ENCODE assay signal across 1 cellular context in the genomic region with DNA sequence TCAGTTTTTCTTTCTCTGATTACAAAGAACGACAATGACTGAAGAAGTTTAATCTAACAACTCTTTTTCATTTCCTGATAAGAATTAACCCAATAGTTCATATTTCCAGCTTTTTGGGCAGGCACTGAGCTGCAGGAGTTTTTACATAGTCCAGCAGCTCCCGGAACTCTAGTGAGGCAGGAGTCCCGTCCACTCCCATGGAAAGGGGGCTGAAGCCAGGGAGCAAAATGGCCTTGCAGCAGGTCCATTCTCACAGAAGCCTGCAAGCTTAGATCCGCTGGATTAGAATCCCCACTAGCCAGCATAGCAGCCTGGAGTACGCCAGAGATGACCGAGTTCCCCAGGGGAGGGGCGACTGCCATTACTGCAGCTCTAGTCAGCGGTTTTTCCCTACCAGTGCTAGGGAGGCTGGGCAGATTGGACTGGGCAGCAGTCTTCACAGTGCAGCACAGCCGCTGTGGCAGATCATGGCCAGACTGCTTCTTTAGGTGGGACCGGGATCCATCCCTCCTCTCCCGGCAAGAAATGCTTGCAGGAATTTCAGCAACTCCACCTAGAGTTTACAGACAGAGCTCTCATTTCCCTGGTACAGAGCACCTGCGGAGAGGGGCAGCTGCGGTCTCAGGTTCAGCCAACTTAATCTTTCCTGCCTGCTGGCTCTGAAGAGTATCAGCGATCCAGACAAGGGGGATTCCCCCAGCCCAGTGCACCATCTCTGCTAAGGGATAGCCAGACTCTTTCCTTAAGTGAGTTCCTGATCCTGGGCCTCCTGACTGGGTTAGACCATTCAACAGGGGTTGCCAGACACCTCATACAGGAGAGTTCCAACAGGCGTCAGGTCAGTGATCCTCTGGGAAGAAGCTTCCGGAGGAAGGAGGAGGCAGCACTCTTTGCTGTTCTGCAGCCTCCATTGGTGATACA.
TF ChIP-seq lines count a peak whose summit lies in the region.

No MANE protein-coding gene starts in this region.

TF ChIP-seq in GM12878, 131 proteins besides CTCF, POLR2A, EP300 and RAD21 (continued from another document):
- TF ChIP-seq, protein P1, sequence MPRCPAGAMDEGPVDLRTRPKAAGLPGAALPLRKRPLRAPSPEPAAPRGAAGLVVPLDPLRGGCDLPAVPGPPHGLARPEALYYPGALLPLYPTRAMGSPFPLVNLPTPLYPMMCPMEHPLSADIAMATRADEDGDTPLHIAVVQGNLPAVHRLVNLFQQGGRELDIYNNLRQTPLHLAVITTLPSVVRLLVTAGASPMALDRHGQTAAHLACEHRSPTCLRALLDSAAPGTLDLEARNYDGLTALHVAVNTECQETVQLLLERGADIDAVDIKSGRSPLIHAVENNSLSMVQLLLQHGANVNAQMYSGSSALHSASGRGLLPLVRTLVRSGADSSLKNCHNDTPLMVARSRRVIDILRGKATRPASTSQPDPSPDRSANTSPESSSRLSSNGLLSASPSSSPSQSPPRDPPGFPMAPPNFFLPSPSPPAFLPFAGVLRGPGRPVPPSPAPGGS (IDR thresholded peaks at IDR 0.05; ENCODE audit: borderline replicate concordance, insufficient read depth, low read depth, low read length, poor library complexity, severe bottlenecking): no peak
- TF ChIP-seq CBX5 (IDR thresholded peaks at IDR 0.05; ENCODE audit: low read depth): no peak
- TF ChIP-seq, protein P2, sequence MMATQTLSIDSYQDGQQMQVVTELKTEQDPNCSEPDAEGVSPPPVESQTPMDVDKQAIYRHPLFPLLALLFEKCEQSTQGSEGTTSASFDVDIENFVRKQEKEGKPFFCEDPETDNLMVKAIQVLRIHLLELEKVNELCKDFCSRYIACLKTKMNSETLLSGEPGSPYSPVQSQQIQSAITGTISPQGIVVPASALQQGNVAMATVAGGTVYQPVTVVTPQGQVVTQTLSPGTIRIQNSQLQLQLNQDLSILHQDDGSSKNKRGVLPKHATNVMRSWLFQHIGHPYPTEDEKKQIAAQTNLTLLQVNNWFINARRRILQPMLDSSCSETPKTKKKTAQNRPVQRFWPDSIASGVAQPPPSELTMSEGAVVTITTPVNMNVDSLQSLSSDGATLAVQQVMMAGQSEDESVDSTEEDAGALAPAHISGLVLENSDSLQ (IDR thresholded peaks at IDR 0.05): no peak
- TF ChIP-seq, protein P3, sequence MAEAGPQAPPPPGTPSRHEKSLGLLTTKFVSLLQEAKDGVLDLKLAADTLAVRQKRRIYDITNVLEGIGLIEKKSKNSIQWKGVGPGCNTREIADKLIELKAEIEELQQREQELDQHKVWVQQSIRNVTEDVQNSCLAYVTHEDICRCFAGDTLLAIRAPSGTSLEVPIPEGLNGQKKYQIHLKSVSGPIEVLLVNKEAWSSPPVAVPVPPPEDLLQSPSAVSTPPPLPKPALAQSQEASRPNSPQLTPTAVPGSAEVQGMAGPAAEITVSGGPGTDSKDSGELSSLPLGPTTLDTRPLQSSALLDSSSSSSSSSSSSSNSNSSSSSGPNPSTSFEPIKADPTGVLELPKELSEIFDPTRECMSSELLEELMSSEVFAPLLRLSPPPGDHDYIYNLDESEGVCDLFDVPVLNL (IDR thresholded peaks at IDR 0.05; ENCODE audit: low read depth, low read length): no peak
- no peak for TF ChIP-seq EZH2 (IDR thresholded peaks at IDR 0.05; ENCODE audit: borderline replicate concordance, control insufficient read depth, low read depth, low read length)
- TF ChIP-seq NFYA (IDR thresholded peaks at IDR 0.05; ENCODE audit: borderline replicate concordance, low read depth, low read length): no peak
- TF ChIP-seq SMARCA5 (IDR thresholded peaks at IDR 0.05): no peak
- TF ChIP-seq RUNX3 (IDR thresholded peaks at IDR 0.05; ENCODE audit: low read length): no peak
- no peak for TF ChIP-seq ZNF274 (IDR thresholded peaks at IDR 0.05; ENCODE audit: insufficient read depth, insufficient read length)
- no peak for TF ChIP-seq TCF3 (IDR thresholded peaks at IDR 0.05; ENCODE audit: borderline replicate concordance, insufficient read depth, low read depth, low read length)
- no peak for TF ChIP-seq JUNB (IDR thresholded peaks at IDR 0.05)
- no peak for TF ChIP-seq ZZZ3 (IDR thresholded peaks at IDR 0.05; ENCODE audit: control insufficient read depth, insufficient read length, low read depth)
